ENCODE assay signal across 8 cellular contexts in genomic region chr22:46735747-46736608, GRCh38. TPM values are rescaled to one million over a fixed set of nuclear protein-coding genes. Genes with fewer than 3 reads are reported as not detected.
DNase-seq lines count a peak whose midpoint lies in the region; ATAC-seq and TF ChIP-seq lines count a peak whose summit lies in the region.

No MANE protein-coding gene starts in this region.

- peak overlapping the region; percentile 98 to 100 (median 100) for H3K27ac Mint-ChIP-seq in CD4-positive, alpha-beta memory T cell
- peak overlapping the region; percentile 64 for H3K27ac Mint-ChIP-seq in osteocyte (ENCODE audit: unreplicated experiment)

- H3K27me3 ChIP-seq in CD4-positive, alpha-beta memory T cell (ENCODE audit: insufficient read depth, low read length): no peaks in the 10 kb centered on the region
- H3K27me3 ChIP-seq in NT2/D1 (ENCODE audit: insufficient read depth, insufficient read length) (no peaks in the 10 kb centered on the region), esophagus (ENCODE audit: control insufficient read depth in 1 of 2, insufficient read depth in 2 of 2, low read length in 2 of 2) (no peaks in the 10 kb centered on the region)

- 54 to 55% methylated on average over 13 of the region's 13 CpGs for WGBS in esophagus, 2 donors

- peak overlapping the region; percentile 26 for H3K9ac ChIP-seq in NT2/D1 (ENCODE audit: insufficient read length, low read depth)

- POLR2A ChIA-PET in CD4-positive, alpha-beta memory T cell (lab: Charles Lee; ENCODE audit: partially characterized antibody): interaction anchor here (0.7 to 2.8 kb wide), 17 partner anchors 9 to 400 kb away, joined by 3 to 51 read pairs (median 5); partner anchors contain the start of gene TBC1D22A

- peak overlapping the region; percentile 55 for H3K4me3 ChIP-seq in CD4-positive, alpha-beta memory T cell (ENCODE audit: low read length in 2 of 2)
- no peak overlapping the region for H3K4me3 ChIP-seq in NT2/D1 (ENCODE audit: insufficient read length, low read depth)
- H3K4me3 ChIP-seq in esophagus (ENCODE audit: low read depth in 1 of 2, low read length in 2 of 2): peak overlapping the region; percentile 7 to 91

- CTCF ChIA-PET in CD4-positive, alpha-beta memory T cell (lab: Charles Lee; ENCODE audit: partially characterized antibody): interaction anchor here (0.9 to 3.2 kb wide), 6 partner anchors 13 to 173 kb away, joined by 3 to 19 read pairs (median 8); no protein-coding TSS in a partner anchor

- no peaks in the 10 kb centered on the region for H3K9me3 Mint-ChIP-seq in CD4-positive, alpha-beta memory T cell
- H3K9me3 Mint-ChIP-seq in osteocyte (ENCODE audit: unreplicated experiment): no peaks in the 10 kb centered on the region

- H3K4me3 Mint-ChIP-seq in CD4-positive, alpha-beta memory T cell: peak overlapping the region; percentile 97 to 100 (median 100)
- H3K4me3 Mint-ChIP-seq in osteocyte (ENCODE audit: unreplicated experiment): peak overlapping the region; percentile 92

- no peak for TF ChIP-seq CTCF in osteocyte (IDR thresholded peaks at IDR 0.05)

- DNase-seq in CD4-positive, alpha-beta memory T cell: no peak
- DNase-seq in NT2/D1 (ENCODE audit: low read depth, low spot score) (no peak), osteocyte (ENCODE audit: extremely low spot score, unreplicated experiment) (no peak)

- peaks cover 66% of the 10 kb centered on the region for H3K4me1 ChIP-seq in CD4-positive, alpha-beta memory T cell (ENCODE audit: insufficient read depth, low read length)
- H3K4me1 ChIP-seq in NT2/D1 (ENCODE audit: insufficient read depth, insufficient read length): peaks cover 27% of the 10 kb centered on the region
- H3K4me1 ChIP-seq in esophagus (ENCODE audit: control insufficient read depth in 2 of 2, insufficient read depth in 2 of 2, low read length in 1 of 2): peaks cover 14 to 40% of the 10 kb centered on the region in 2 donors

- peak overlapping the region; percentile 67 for H3K27ac ChIP-seq in CD4-positive, alpha-beta memory T cell (ENCODE audit: low read depth, low read length)
- peak overlapping the region; percentile 15 to 87 for H3K27ac ChIP-seq in esophagus (ENCODE audit: low read depth in 2 of 2, low read length in 1 of 2)

- peaks cover 6% of the 10 kb centered on the region for H3K36me3 ChIP-seq in CD4-positive, alpha-beta memory T cell (ENCODE audit: insufficient read depth, low read length)
- peaks cover 14% of the 10 kb centered on the region for H3K36me3 ChIP-seq in NT2/D1 (ENCODE audit: insufficient read depth, insufficient read length, low read length)
- no peaks in the 10 kb centered on the region for H3K36me3 ChIP-seq in esophagus (ENCODE audit: control insufficient read depth in 2 of 2, insufficient read depth in 2 of 2, low read length in 1 of 2)

- no peaks in the 10 kb centered on the region for H3K27me3 Mint-ChIP-seq in CD4-positive, alpha-beta memory T cell
- no peaks in the 10 kb centered on the region for H3K27me3 Mint-ChIP-seq in osteocyte (ENCODE audit: unreplicated experiment)

- intact Hi-C loops in CD4-positive, alpha-beta memory T cell (cut with micrococcal nuclease): loop anchor here (1.0 to 5.0 kb wide), 2 partner anchors 55 to 64 kb away; no protein-coding TSS in a partner anchor

- peaks cover 26 to 36% of the 10 kb centered on the region in 2 donors for H3K36me3 Mint-ChIP-seq in CD4-positive, alpha-beta memory T cell
- peaks cover 5% of the 10 kb centered on the region for H3K36me3 Mint-ChIP-seq in osteocyte (ENCODE audit: unreplicated experiment)

- ATAC-seq in GM21390 (IDR thresholded peaks at IDR 0.05; ENCODE audit: unreplicated experiment) (no peak), HG02870 (IDR thresholded peaks at IDR 0.05; ENCODE audit: unreplicated experiment) (no peak), GM21619 (IDR thresholded peaks at IDR 0.05; ENCODE audit: unreplicated experiment) (no peak), GM21717 (IDR thresholded peaks at IDR 0.05; ENCODE audit: unreplicated experiment) (no peak)

- H3K9me3 ChIP-seq in CD4-positive, alpha-beta memory T cell (ENCODE audit: control insufficient read depth in 1 of 2, low read length in 2 of 2): no peaks in the 10 kb centered on the region
- H3K9me3 ChIP-seq in NT2/D1 (ENCODE audit: insufficient read depth, low read length): no peaks in the 10 kb centered on the region
- H3K9me3 ChIP-seq in esophagus (ENCODE audit: control insufficient read depth in 2 of 2, insufficient read depth in 1 of 2, low read depth in 1 of 2, low read length in 1 of 2): no peaks in the 10 kb centered on the region

- peaks cover 33 to 72% (median 51%) of the 10 kb centered on the region in 4 donors for H3K4me1 Mint-ChIP-seq in CD4-positive, alpha-beta memory T cell
- peaks cover 55% of the 10 kb centered on the region for H3K4me1 Mint-ChIP-seq in osteocyte (ENCODE audit: unreplicated experiment)

RNA-seq across cellular contexts. Expression of gene CERK, which starts 2.1 kb away (rescaled TPM):
- 100 to 1,000 TPM; 161 to 164 TPM for total RNA-seq in CD4-positive, alpha-beta memory T cell
- 100 to 1,000 TPM in 1 of 2 donors, 10 to 100 TPM in 1; 91.2 to 111 TPM for polyA plus RNA-seq in CD4-positive, alpha-beta memory T cell
- polyA plus RNA-seq in esophagus: 10 to 100 TPM in 1 of 2 donors, 1 to 10 TPM in 1; 8.7 to 13.4 TPM
- 38.4 and 41.6 TPM in 2 replicates for total RNA-seq in osteocyte

RNA-seq across cellular contexts. Expression of gene TBC1D22A, which starts 26.5 kb away (rescaled TPM):
- 10 to 100 TPM; 49.0 to 49.2 TPM for total RNA-seq in CD4-positive, alpha-beta memory T cell
- 10 to 100 TPM; 20.6 to 24.4 TPM for polyA plus RNA-seq in CD4-positive, alpha-beta memory T cell
- 10 to 100 TPM; 15.1 to 17.4 TPM for polyA plus RNA-seq in esophagus
- 28.9 and 29.1 TPM in 2 replicates for total RNA-seq in osteocyte
